Comparison of ENCODE assay signal across 1 cellular context in the genomic region with DNA sequence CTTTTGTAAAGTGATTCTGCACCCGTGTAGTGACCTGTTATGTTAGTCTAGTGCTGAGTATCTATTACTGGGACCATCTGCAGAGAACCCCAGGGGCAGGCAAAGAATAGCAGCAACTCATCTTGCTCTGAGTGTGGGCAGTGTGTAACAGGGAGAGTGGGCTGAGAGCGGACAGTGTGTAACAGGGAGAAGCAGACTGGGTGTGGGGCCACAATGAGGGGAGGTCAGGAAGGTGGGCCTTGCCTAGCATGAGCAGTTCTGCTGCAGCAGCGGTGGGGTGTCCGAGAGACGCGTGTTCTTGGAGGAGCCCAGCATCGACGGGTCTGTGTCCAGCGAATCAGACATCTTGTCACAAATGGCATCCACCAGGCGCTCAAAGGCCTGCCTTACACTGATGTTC.
TF ChIP-seq lines count a peak whose summit lies in the region.

No MANE protein-coding gene starts in this region.

TF ChIP-seq in IMR-90, 13 proteins besides CTCF, POLR2A, EP300 and RAD21:
- TF ChIP-seq CEBPB (IDR thresholded peaks at IDR 0.05; ENCODE audit: low read depth, low read length) (no peak), USF2 (IDR thresholded peaks at IDR 0.05; ENCODE audit: low read depth, low read length) (no peak), MAZ (IDR thresholded peaks at IDR 0.05; ENCODE audit: borderline replicate concordance, low read depth, low read length) (no peak), MAFK (IDR thresholded peaks at IDR 0.05; ENCODE audit: low read depth, low read length) (no peak), SMC3 (IDR thresholded peaks at IDR 0.05; ENCODE audit: low read depth, low read length) (no peak), CHD1 (IDR thresholded peaks at IDR 0.05; ENCODE audit: low read depth, low read length) (no peak), RCOR1 (IDR thresholded peaks at IDR 0.05; ENCODE audit: insufficient replicate concordance, low read length) (no peak), RFX5 (IDR thresholded peaks at IDR 0.05; ENCODE audit: low read depth, low read length) (no peak), BHLHE40 (IDR thresholded peaks at IDR 0.05; ENCODE audit: low read depth, low read length) (no peak), NFE2L2 (IDR thresholded peaks at IDR 0.05; ENCODE audit: low read depth, low read length) (no peak)
